ENCODE assay signal across 9 cellular contexts in genomic region chr2:88199912-88200682, GRCh38. TPM values are rescaled to one million over a fixed set of nuclear protein-coding genes. Genes with fewer than 3 reads are reported as not detected.
DNase-seq lines count a peak whose midpoint lies in the region; ATAC-seq, FAIRE-seq and TF ChIP-seq lines count a peak whose summit lies in the region.
"Had no signal": no experiment of that assay in that cellular context is flagged by ENCODE, and none has a peak within 500 bp of the region (broad histone marks: within the 10 kb centered on the region; RNA-seq: fewer than 3 reads in every experiment).

No MANE protein-coding gene starts in this region.

- H3K36me3 ChIP-seq in WERI-Rb-1: no peaks in the 10 kb centered on the region

- no peak overlapping the region for H3K4me3 ChIP-seq in WERI-Rb-1 (ENCODE audit: low read depth, low read length)

- DNase-seq in NCI-H345 (lab: John Stamatoyannopoulos, UW) (peak; percentile 48), NCI-H345 treated with DMSO at 0.1 percent for 48 hours (lab: John Stamatoyannopoulos, UW; ENCODE audit: unreplicated experiment) (no peak), WERI-Rb-1 (peak; percentile 21), left cardiac atrium (peak; percentile 52), H54 (ENCODE audit: insufficient read length, low spot score) (no peak), dedifferentiated amniotic fluid mesenchymal stem cell (ENCODE audit: extremely low spot score) (no peak)
- DNase-seq in stimulated activated CD4-positive, alpha-beta T cell treated with anti-CD3 and anti-CD28 coated beads, Interleukin-2, amount 100 ng/mL, for 4 hours (ENCODE audit: low read depth): peak; percentile 6

- ATAC-seq in left cardiac atrium (peak; percentile 65 to 83), HG02970 (IDR thresholded peaks at IDR 0.05; ENCODE audit: low FRiP score, unreplicated experiment) (no peak)

- peaks cover 3% of the 10 kb centered on the region for H3K9me3 ChIP-seq in WERI-Rb-1 (ENCODE audit: severe bottlenecking)

- no peak for TF ChIP-seq POLR2A in H54 (IDR thresholded peaks at IDR 0.05; ENCODE audit: low read depth, low read length)

- H3K27ac ChIP-seq in WERI-Rb-1: no peak overlapping the region
- H3K27ac ChIP-seq: epithelial cell of prostate had no signal

- intact Hi-C loops in left cardiac atrium (cut with DNase I): loop anchor here in 1 of 2 donors (10.0 kb wide), 2 partner anchors 355 to 475 kb away; no protein-coding TSS in a partner anchor

- no peak for FAIRE-seq in H54 (lab: Jason Lieb, UNC)

- peaks cover 60% of the 10 kb centered on the region for H3K27me3 ChIP-seq in WERI-Rb-1 (ENCODE audit: insufficient read depth, low read depth, severe bottlenecking)

- TF ChIP-seq CTCF in WERI-Rb-1 (IDR thresholded peaks at IDR 0.05; ENCODE audit: low read depth, low read length): no peak

RNA-seq across cellular contexts. Expression of gene THNSL2, which starts 30.0 kb away (rescaled TPM):
- 10 to 100 TPM; 21.8 to 24.5 TPM for total RNA-seq in left cardiac atrium

Comparison
In these comparisons a context has a peak if more than half of its experiments do, and no peak if none do; other contexts are left out.
1. DNase-seq: peak in NCI-H345 (single experiment), WERI-Rb-1 (single experiment), left cardiac atrium (single experiment) and stimulated activated CD4-positive, alpha-beta T cell treated with anti-CD3 and anti-CD28 coated beads, Interleukin-2, amount 100 ng/mL, for 4 hours (single experiment); none in NCI-H345 treated with DMSO at 0.1 percent for 48 hours (single experiment), H54 (single experiment) and dedifferentiated amniotic fluid mesenchymal stem cell (single experiment).